Comparison of ENCODE assay signal across 26 cellular contexts in the genomic region with DNA sequence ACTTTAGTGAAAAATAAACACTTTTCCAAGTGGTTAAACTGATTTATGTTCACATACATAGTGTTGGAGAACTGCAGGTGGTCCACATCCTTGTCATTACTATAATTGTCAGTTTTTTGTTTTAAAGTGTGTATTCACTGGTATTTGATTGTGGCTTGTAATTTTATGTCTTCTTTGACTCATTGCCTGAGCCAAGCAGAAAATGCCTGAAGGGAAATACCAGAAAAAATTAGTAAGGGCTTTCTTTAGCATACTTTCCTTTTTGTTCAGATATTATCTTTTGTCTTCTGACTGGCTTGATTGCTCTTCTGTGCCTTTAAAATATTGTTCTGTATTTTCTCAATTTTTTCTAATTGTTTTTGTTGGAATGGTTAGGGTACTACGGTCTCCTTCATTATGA.
A peak's percentile ranks its signal among the peaks of the same experiment; 100 is the strongest.
DNase-seq lines count a peak whose midpoint lies in the region; FAIRE-seq and TF ChIP-seq lines count a peak whose summit lies in the region.
"Had no signal": no experiment of that assay in that cellular context is flagged by ENCODE, and none has a peak within 500 bp of the region (broad histone marks: within the 10 kb centered on the region; RNA-seq: fewer than 3 reads in every experiment).

No MANE protein-coding gene starts in this region.

- FAIRE-seq in bronchial epithelial cell (lab: Jason Lieb, UNC) = no peak
- FAIRE-seq: colon, islet of Langerhans had no signal

- in situ Hi-C loops in KBM-7 (cut with MboI; ENCODE audit: low pct_unique_long_range_greater_than_20kb, low sequenced_read_pairs) = no loop called here

- H3K4me1 Mint-ChIP-seq in HFFc6 (ENCODE audit: low read depth) (peaks cover 28% of the 10 kb centered on the region; the same call in 1 of the 2 replicates), nephron (peaks cover 4% of the 10 kb centered on the region)
- H3K4me1 Mint-ChIP-seq: activated B cell treated with CpG ODN at 0.5 μM for 24 hours; activated CD4-positive, alpha-beta memory T cell treated with anti-CD3 and anti-CD28 coated beads, Interleukin-2, amount 10 ng/mL, durations not matched to agents 7 days and 5 days; CD8-positive, alpha-beta memory T cell; naive thymus-derived CD4-positive, alpha-beta T cell had no signal

- DNase-seq in HFFc6 (peak; percentile 77), NCI-H2227 treated with DMSO at 0.1 percent for 48 hours (lab: John Stamatoyannopoulos, UW) (peak; percentile 51), bronchial epithelial cell (ENCODE audit: low read depth) (peak; percentile 13), NCI-H2029 treated with DMSO at 0.1 percent for 48 hours (lab: John Stamatoyannopoulos, UW) (no peak), KG1 (lab: John Stamatoyannopoulos, UW) (no peak), cerebellum (ENCODE audit: low spot score) (no peak), KBM-7 (no peak)
- DNase-seq: activated B cell treated with CpG ODN at 0.5 μM for 24 hours; activated CD4-positive, alpha-beta memory T cell treated with anti-CD3 and anti-CD28 coated beads, Interleukin-2, amount 10 ng/mL, durations not matched to agents 7 days and 5 days; activated naive CD4-positive, alpha-beta T cell treated with Interleukin-2 at 50 U/mL for 16 hours; activated T-cell treated with anti-CD3 and anti-CD28 coated beads, Interleukin-2, amount 50 U/mL, for 24 hours; CD8-positive, alpha-beta memory T cell; DMS79 treated with DMSO at 0.1 percent for 48 hours; endodermal cell; mesenchymal stem cell; naive thymus-derived CD4-positive, alpha-beta T cell; NCI-H187 treated with DMSO at 0.1 percent for 48 hours; NCI-H510A; stimulated activated CD4-positive, alpha-beta T cell treated with anti-CD3 and anti-CD28 coated beads, Interleukin-2, amount 100 ng/mL, for 24 hours; stimulated activated naive CD8-positive, alpha-beta T cell treated with anti-CD3 and anti-CD28 coated beads, Interleukin-15, Interleukin-2, amounts not matched to agents 100 U/mL and 50 U/mL, for 24 hours had no signal

- H3K27ac Mint-ChIP-seq in HFFc6 (peak overlapping the region; percentile 63; the same call in 1 of the 2 replicates), nephron (peak overlapping the region; percentile 17 to 23 (median 18))
- H3K27ac Mint-ChIP-seq: activated B cell treated with CpG ODN at 0.5 μM for 24 hours; activated CD4-positive, alpha-beta memory T cell treated with anti-CD3 and anti-CD28 coated beads, Interleukin-2, amount 10 ng/mL, durations not matched to agents 7 days and 5 days; activated T-cell treated with anti-CD3 and anti-CD28 coated beads, Interleukin-2, amount 50 U/mL, for 24 hours; CD8-positive, alpha-beta memory T cell; endodermal cell; naive thymus-derived CD4-positive, alpha-beta T cell; type B pancreatic cell had no signal

- no peaks in the 10 kb centered on the region; the same call in 1 of the 2 replicates for H3K9me3 Mint-ChIP-seq in HFFc6
- no peaks in the 10 kb centered on the region for H3K9me3 Mint-ChIP-seq in nephron
- H3K9me3 Mint-ChIP-seq: activated CD4-positive, alpha-beta memory T cell treated with anti-CD3 and anti-CD28 coated beads, Interleukin-2, amount 10 ng/mL, durations not matched to agents 7 days and 5 days; endodermal cell had no signal

- TF ChIP-seq CTCF in HFFc6 (IDR thresholded peaks at IDR 0.05) (no peak), bronchial epithelial cell (IDR thresholded peaks at IDR 0.05; ENCODE audit: insufficient read depth, low read length, severe bottlenecking) (no peak), nephron (IDR thresholded peaks at IDR 0.05; ENCODE audit: unreplicated experiment in 3 of 3) (no peak)

- H3K36me3 ChIP-seq in bronchial epithelial cell (ENCODE audit: control insufficient read depth, insufficient read depth, low read length) = no peaks in the 10 kb centered on the region
- H3K36me3 ChIP-seq: ascending aorta had no signal

- no peak overlapping the region for H3K4me3 ChIP-seq in bronchial epithelial cell (ENCODE audit: low read depth, low read length)
- H3K4me3 ChIP-seq: ascending aorta, hepatocyte had no signal

- no peaks in the 10 kb centered on the region for H3K27me3 ChIP-seq in bronchial epithelial cell (ENCODE audit: control insufficient read depth, insufficient read depth, low read length)
- H3K27me3 ChIP-seq: ascending aorta, hepatocyte had no signal

- H3K36me3 Mint-ChIP-seq in HFFc6 (ENCODE audit: low read depth) (no peaks in the 10 kb centered on the region), nephron (ENCODE audit: low read depth) (no peaks in the 10 kb centered on the region)
- H3K36me3 Mint-ChIP-seq: CD8-positive, alpha-beta memory T cell; naive thymus-derived CD4-positive, alpha-beta T cell; type B pancreatic cell had no signal

- H3K4me3 Mint-ChIP-seq in HFFc6 = peak overlapping the region; percentile 4; the same call in 1 of the 2 replicates
- no peak overlapping the region for H3K4me3 Mint-ChIP-seq in nephron
- H3K4me3 Mint-ChIP-seq: activated B cell treated with CpG ODN at 0.5 μM for 24 hours; activated CD4-positive, alpha-beta memory T cell treated with anti-CD3 and anti-CD28 coated beads, Interleukin-2, amount 10 ng/mL, durations not matched to agents 7 days and 5 days; activated T-cell treated with anti-CD3 and anti-CD28 coated beads, Interleukin-2, amount 50 U/mL, for 24 hours; CD8-positive, alpha-beta memory T cell; endodermal cell; naive thymus-derived CD4-positive, alpha-beta T cell; type B pancreatic cell had no signal

- H3K27me3 Mint-ChIP-seq in HFFc6 (ENCODE audit: insufficient read depth) (peaks cover 3% of the 10 kb centered on the region; the same call in 1 of the 2 replicates), nephron (ENCODE audit: low read depth) (peaks cover 4% of the 10 kb centered on the region)
- H3K27me3 Mint-ChIP-seq: activated B cell treated with CpG ODN at 0.5 μM for 24 hours; activated CD4-positive, alpha-beta memory T cell treated with anti-CD3 and anti-CD28 coated beads, Interleukin-2, amount 10 ng/mL, durations not matched to agents 7 days and 5 days; activated T-cell treated with anti-CD3 and anti-CD28 coated beads, Interleukin-2, amount 50 U/mL, for 24 hours; CD8-positive, alpha-beta memory T cell; naive thymus-derived CD4-positive, alpha-beta T cell had no signal

Comparison
In these comparisons a context has a peak if more than half of its experiments do, and no peak if none do; other contexts are left out.
1. DNase-seq: peak in HFFc6 (single experiment), NCI-H2227 treated with DMSO at 0.1 percent for 48 hours (single experiment) and bronchial epithelial cell (single experiment); none in NCI-H2029 treated with DMSO at 0.1 percent for 48 hours (single experiment), KG1 (single experiment), cerebellum (single experiment) and KBM-7 (single experiment).